ENCODE assay signal across 22 cellular contexts in genomic region chr16:23634461-23635036, GRCh38. TPM values are rescaled to one million over a fixed set of nuclear protein-coding genes. Genes with fewer than 3 reads are reported as not detected.
DNase-seq lines count a peak whose midpoint lies in the region; ATAC-seq, FAIRE-seq and TF ChIP-seq lines count a peak whose summit lies in the region.
"Had no signal": no experiment of that assay in that cellular context is flagged by ENCODE, and none has a peak within 500 bp of the region (broad histone marks: within the 10 kb centered on the region; RNA-seq: fewer than 3 reads in every experiment).

No MANE protein-coding gene starts in this region.

- no peaks in the 10 kb centered on the region for H3K9me3 ChIP-seq in HepG2 (ENCODE audit: low read length)
- no peaks in the 10 kb centered on the region for H3K9me3 ChIP-seq in right lobe of liver
- no peaks in the 10 kb centered on the region for H3K9me3 ChIP-seq in A549
- no peaks in the 10 kb centered on the region for H3K9me3 ChIP-seq in HEK293 (ENCODE audit: control insufficient read depth, insufficient read depth, low read depth, low read length)
- H3K9me3 ChIP-seq: BLaER1 treated with 17β-estradiol and CSF1 and Interleukin-3, amounts not matched to agents 10 nM and 100 nM had no signal

- POLR2A ChIA-PET in HepG2 (lab: Yijun Ruan, JAX) (no interaction called here), A549 (lab: Yijun Ruan, JAX) (no interaction called here), HEK293 (lab: Yijun Ruan, JAX) (no interaction called here)

- peaks cover 10% of the 10 kb centered on the region for H3K4me1 ChIP-seq in HepG2 (ENCODE audit: insufficient read depth, low read length)
- no peaks in the 10 kb centered on the region for H3K4me1 ChIP-seq in right lobe of liver
- H3K4me1 ChIP-seq in A549 = peaks cover under 1% of the 10 kb centered on the region; the same call in 2 of the 3 replicates
- no peaks in the 10 kb centered on the region for H3K4me1 ChIP-seq in HEK293 (ENCODE audit: control insufficient read depth, insufficient read depth, low read length)

- no TSS peak for BruUV-seq in HepG2 (replicated peaks; lab: Mats Ljungman, UMichigan)

- TF ChIP-seq POLR2A in HepG2 (IDR thresholded peaks at IDR 0.05; ENCODE audit: insufficient read depth in 1 of 2, low read depth in 2 of 2, low read length in 2 of 2) (no peak), right lobe of liver (IDR thresholded peaks at IDR 0.05) (no peak), A549 (IDR thresholded peaks at IDR 0.05; ENCODE audit: low read length) (no peak)

- peaks cover 13% of the 10 kb centered on the region for H3K79me2 ChIP-seq in HepG2 (ENCODE audit: insufficient read depth, low read length)

- TF ChIP-seq EP300 in HepG2 (IDR thresholded peaks at IDR 0.05; ENCODE audit: low read depth in 2 of 2, low read length in 2 of 2) (no peak), HepG2 (CRISPR knock-in tag; IDR thresholded peaks at IDR 0.05; ENCODE audit: borderline replicate concordance) (no peak), A549 (IDR thresholded peaks at IDR 0.05) (no peak)

- TF ChIP-seq RAD21 in HepG2 (CRISPR knock-in tag; IDR thresholded peaks at IDR 0.05) (no peak), A549 (conservative IDR thresholded peaks at IDR 0.05 in 1 of 2, IDR thresholded peaks at IDR 0.05 in 1 of 2) (no peak)

- TF ChIP-seq CTCF in HepG2 (CRISPR knock-in tag; IDR thresholded peaks at IDR 0.05) (no peak), right lobe of liver (IDR thresholded peaks at IDR 0.05) (no peak), A549 (IDR thresholded peaks at IDR 0.05) (no peak), HEK293 (tag by site-specific recombination; IDR thresholded peaks at IDR 0.05) (no peak)

- no peaks in the 10 kb centered on the region for H4K20me1 ChIP-seq in HepG2 (ENCODE audit: insufficient read depth, low read length)

- CTCF ChIA-PET in HepG2 (lab: Yijun Ruan, JAX; ENCODE audit: low intra/inter-chr PET ratio, low total read pairs) = no interaction called here
- CTCF ChIA-PET in A549 (lab: Yijun Ruan, JAX) = no interaction called here
- CTCF ChIA-PET in HEK293 (lab: Yijun Ruan, JAX) = interaction anchor here (0.6 kb wide), 1 partner anchor 27 kb away, joined by 3 read pairs; no protein-coding TSS in a partner anchor

- H3K4me2 ChIP-seq in HepG2 (ENCODE audit: low read depth, low read length) (no peak overlapping the region), A549 (no peak overlapping the region)
- H3K4me2 ChIP-seq: BLaER1 treated with 17β-estradiol and CSF1 and Interleukin-3, amounts not matched to agents 10 nM and 100 nM had no signal

- no peak overlapping the region for H2AFZ ChIP-seq in HepG2 (ENCODE audit: low read length)

- H3K36me3 ChIP-seq in HepG2 (replicated peaks in 1 of 2; ENCODE audit: control insufficient read depth in 1 of 2, insufficient read depth in 2 of 2, low read length in 2 of 2) = peaks cover 25 to 54% of the 10 kb centered on the region in 2 experiments
- H3K36me3 ChIP-seq in right lobe of liver = peaks cover 8 to 31% (median 9%) of the 10 kb centered on the region in 4 donors
- H3K36me3 ChIP-seq in HEK293 (ENCODE audit: control insufficient read depth in 2 of 2, insufficient read depth in 1 of 2, low read length in 2 of 2) = peaks cover 41 to 76% of the 10 kb centered on the region in 2 experiments

- no peak for FAIRE-seq in HepG2 (lab: Jason Lieb, UNC)
- no peak for FAIRE-seq in A549 (lab: Jason Lieb, UNC)
- FAIRE-seq: A204.1, GM12878, GM12892, GM18507 had no signal

- ATAC-seq in HepG2 (no peak), right lobe of liver (no peak), A549 (no peak)
- ATAC-seq: GM12878 had no signal

- 97% methylated on average over 4 of the region's 4 CpGs for WGBS in HepG2 (ENCODE audit: low lambda C conversion rate)
- WGBS in right lobe of liver (ENCODE audit: insufficient coverage, low coverage, low lambda C conversion rate, missing lambda C conversion rate) = 98% methylated on average over 4 of the region's 4 CpGs
- 87% methylated on average over 4 of the region's 4 CpGs for WGBS in A549 (ENCODE audit: missing lambda C conversion rate)

- H3K9ac ChIP-seq in HepG2 (ENCODE audit: insufficient read depth, low read depth, low read length) = no peak overlapping the region

- H3K27ac ChIP-seq in HepG2 (ENCODE audit: extremely low read length, insufficient read depth, low read length) = no peak overlapping the region
- H3K27ac ChIP-seq in right lobe of liver = no peak overlapping the region
- no peak overlapping the region for H3K27ac ChIP-seq in A549
- H3K27ac ChIP-seq in HEK293 (ENCODE audit: extremely low read depth, low read depth, low read length) = no peak overlapping the region
- H3K27ac ChIP-seq: 22Rv1; BLaER1 treated with 17β-estradiol and CSF1 and Interleukin-3, amounts not matched to agents 10 nM and 100 nM; C4-2B had no signal

- DNase-seq in HepG2 (ENCODE audit: low spot score) (no peak), right lobe of liver (no peak), A549 (ENCODE audit: low read depth in 1 of 2, low spot score in 1 of 2) (no peak), 8988T (no peak)
- DNase-seq: AML-193; CD8-positive, alpha-beta memory T cell; COR-L47; DMS 273 treated with DMSO at 0.1 percent for 48 hours; DMS153; DMS53; DMS79; DND-41; EL; GDM1 had no signal

- in situ Hi-C loops in HepG2 (cut with HindIII; ENCODE audit: extremely low pct_ligation_motif_present, low pct_unique_long_range_greater_than_20kb) = no loop called here

- intact Hi-C loops in HepG2 (cut with micrococcal nuclease; ENCODE audit: unreplicated experiment) = no loop called here
- intact Hi-C loops in right lobe of liver (cut with DNase I) = no loop called here

- H3K27me3 ChIP-seq in HepG2 (ENCODE audit: control insufficient read depth in 1 of 2, insufficient read depth in 2 of 2, low read length in 2 of 2) (no peaks in the 10 kb centered on the region), right lobe of liver (no peaks in the 10 kb centered on the region)
- H3K27me3 ChIP-seq: BLaER1 treated with 17β-estradiol and CSF1 and Interleukin-3, amounts not matched to agents 10 nM and 100 nM had no signal

- H3K4me3 ChIP-seq in HepG2 (replicated peaks in 1 of 3; ENCODE audit: insufficient read depth in 1 of 3, low read depth in 2 of 3, low read length in 3 of 3) (no peak overlapping the region), right lobe of liver (no peak overlapping the region), A549 (no peak overlapping the region), HEK293 (ENCODE audit: low read depth, low read length) (no peak overlapping the region)
- H3K4me3 ChIP-seq: BLaER1 treated with 17β-estradiol and CSF1 and Interleukin-3, amounts not matched to agents 10 nM and 100 nM; GM12878 had no signal

RNA-seq across cellular contexts. Expression of gene PALB2, which starts 6.6 kb away (rescaled TPM):
- total RNA-seq in HepG2 (2016; rRNA removed; fragmentation: Illumina TruSeq; extraction: Trizol) (40.9 and 58.5 TPM in 2 replicates), right lobe of liver (1 to 10 TPM; 4.3 to 7.7 (median 5.4) TPM)
- 19.0 and 19.8 TPM in 2 replicates for total RNA-seq in HepG2 (2016; cell fraction: cytosol; rRNA removed; fragmentation: Illumina TruSeq; extraction: Trizol; ENCODE audit: low read depth)
- total RNA-seq in HepG2 (2016; cell fraction: insoluble cytoplasmic fraction; rRNA removed; fragmentation: Illumina TruSeq; extraction: Trizol) = 40.7 and 53.7 TPM in 2 replicates
- 34.7 and 41.1 TPM in 2 replicates for total RNA-seq in HepG2 (2016; cell fraction: membrane; rRNA removed; fragmentation: Illumina TruSeq; extraction: Trizol)
- 36.5 and 40.9 TPM in 2 replicates for total RNA-seq in HepG2 (2016; cell fraction: nucleus; rRNA removed; fragmentation: Illumina TruSeq; extraction: Trizol)
- polyA plus RNA-seq in HepG2 (2011; rRNA removed) (11.0 and 12.1 TPM in 2 replicates), A549 (2011; rRNA removed) (14.7 and 17.4 TPM in 2 replicates), A549 (2017; fragmentation: RNase III; extraction: RNeasy Plus Mini Kit Qiagen cat#74134 plus additional on column Dnase treatment) (11.9 to 15.0 TPM (median 13.9 TPM) in 3 replicates)
- 6.6 and 10.2 TPM in 2 replicates for polyA plus RNA-seq in HepG2 (2011; cell fraction: cytosol; rRNA removed)
- polyA plus RNA-seq in HepG2 (2011; cell fraction: nucleus; rRNA removed) = 9.5 and 11.4 TPM in 2 replicates
- polyA plus RNA-seq in HepG2 (2012) = 15.7 and 25.4 TPM in 2 replicates
- 3.9 and 4.1 TPM in 2 replicates for polyA plus RNA-seq in HepG2 (2016; cell fraction: cytosol; fragmentation: Illumina TruSeq; extraction: Trizol; ENCODE audit: low read depth)
- 58.1 and 60.2 TPM in 2 replicates for polyA plus RNA-seq in HepG2 (2016; cell fraction: insoluble cytoplasmic fraction; fragmentation: Illumina TruSeq; extraction: Trizol; ENCODE audit: low read depth)
- 14.0 and 15.7 TPM in 2 replicates for polyA plus RNA-seq in HepG2 (2016; cell fraction: membrane; fragmentation: Illumina TruSeq; extraction: Trizol; ENCODE audit: low read depth)
- 51.4 and 67.7 TPM in 2 replicates for polyA plus RNA-seq in HepG2 (2016; cell fraction: nucleus; fragmentation: Illumina TruSeq; extraction: Trizol; ENCODE audit: insufficient read depth, low read depth)
- polyA minus RNA-seq in HepG2 (2011; rRNA and poly(A)+ RNA removed; ENCODE audit: low replicate concordance) = 16.5 and 19.6 TPM in 2 replicates
- 14.5 and 17.8 TPM in 2 replicates for polyA minus RNA-seq in HepG2 (2011; cell fraction: cytosol; rRNA and poly(A)+ RNA removed)
- 32.6 and 35.8 TPM in 2 replicates for polyA minus RNA-seq in HepG2 (2011; cell fraction: nucleus; rRNA and poly(A)+ RNA removed)
- polyA plus RNA-seq in A549 (2012; cell fraction: cytosol; rRNA removed) = 4.1 and 4.2 TPM in 2 replicates
- 3.0 and 5.9 TPM in 2 replicates for polyA plus RNA-seq in A549 (2012; cell fraction: nucleus; rRNA removed)
- polyA minus RNA-seq in A549 (2011; rRNA and poly(A)+ RNA removed) = 13.9 and 16.6 TPM in 2 replicates

RNA-seq across cellular contexts. Expression of gene DCTN5, which starts 6.7 kb away (rescaled TPM):
- total RNA-seq in HepG2 (2016; rRNA removed; fragmentation: Illumina TruSeq; extraction: Trizol) = 207 and 352 TPM in 2 replicates
- 20.5 and 23.4 TPM in 2 replicates for total RNA-seq in HepG2 (2016; cell fraction: cytosol; rRNA removed; fragmentation: Illumina TruSeq; extraction: Trizol; ENCODE audit: low read depth)
- 209 and 347 TPM in 2 replicates for total RNA-seq in HepG2 (2016; cell fraction: insoluble cytoplasmic fraction; rRNA removed; fragmentation: Illumina TruSeq; extraction: Trizol)
- total RNA-seq in HepG2 (2016; cell fraction: membrane; rRNA removed; fragmentation: Illumina TruSeq; extraction: Trizol) = 72.8 and 82.2 TPM in 2 replicates
- total RNA-seq in HepG2 (2016; cell fraction: nucleus; rRNA removed; fragmentation: Illumina TruSeq; extraction: Trizol) = 132 and 133 TPM in 2 replicates
- polyA plus RNA-seq in HepG2 (2011; rRNA removed) = 104 and 105 TPM in 2 replicates
- 63.7 and 85.8 TPM in 2 replicates for polyA plus RNA-seq in HepG2 (2011; cell fraction: cytosol; rRNA removed)
- polyA plus RNA-seq in HepG2 (2011; cell fraction: nucleus; rRNA removed) = 63.0 and 74.7 TPM in 2 replicates
- polyA plus RNA-seq in HepG2 (2012) = 94.7 and 110 TPM in 2 replicates
- polyA plus RNA-seq in HepG2 (2016; cell fraction: cytosol; fragmentation: Illumina TruSeq; extraction: Trizol; ENCODE audit: low read depth) = 19.7 and 22.2 TPM in 2 replicates
- polyA plus RNA-seq in HepG2 (2016; cell fraction: insoluble cytoplasmic fraction; fragmentation: Illumina TruSeq; extraction: Trizol; ENCODE audit: low read depth) = 226 and 246 TPM in 2 replicates
- 43.6 and 49.0 TPM in 2 replicates for polyA plus RNA-seq in HepG2 (2016; cell fraction: membrane; fragmentation: Illumina TruSeq; extraction: Trizol; ENCODE audit: low read depth)
- polyA plus RNA-seq in HepG2 (2016; cell fraction: nucleus; fragmentation: Illumina TruSeq; extraction: Trizol; ENCODE audit: insufficient read depth, low read depth) = 155 and 179 TPM in 2 replicates
- polyA minus RNA-seq in HepG2 (2011; rRNA and poly(A)+ RNA removed; ENCODE audit: low replicate concordance) = 138 and 162 TPM in 2 replicates
- polyA minus RNA-seq in HepG2 (2011; cell fraction: cytosol; rRNA and poly(A)+ RNA removed) = 44.3 and 44.4 TPM in 2 replicates
- polyA minus RNA-seq in HepG2 (2011; cell fraction: nucleus; rRNA and poly(A)+ RNA removed) = 115 and 133 TPM in 2 replicates
- 10 to 100 TPM; 10.0 to 18.9 (median 18.3) TPM for total RNA-seq in right lobe of liver
- 91.1 TPM in 2 replicates for polyA plus RNA-seq in A549 (2011; rRNA removed)
- 29.9 and 32.4 TPM in 2 replicates for polyA plus RNA-seq in A549 (2012; cell fraction: cytosol; rRNA removed)
- 17.7 and 18.6 TPM in 2 replicates for polyA plus RNA-seq in A549 (2012; cell fraction: nucleus; rRNA removed)
- 64.6 to 70.4 TPM (median 66.2 TPM) in 3 replicates for polyA plus RNA-seq in A549 (2017; fragmentation: RNase III; extraction: RNeasy Plus Mini Kit Qiagen cat#74134 plus additional on column Dnase treatment)
- 50.9 and 67.3 TPM in 2 replicates for polyA minus RNA-seq in A549 (2011; rRNA and poly(A)+ RNA removed)

RNA-seq across cellular contexts. Expression of gene NDUFAB1, which starts 38.4 kb away (rescaled TPM):
- 601 and 760 TPM in 2 replicates for total RNA-seq in HepG2 (2016; rRNA removed; fragmentation: Illumina TruSeq; extraction: Trizol)
- total RNA-seq in HepG2 (2016; cell fraction: cytosol; rRNA removed; fragmentation: Illumina TruSeq; extraction: Trizol; ENCODE audit: low read depth) = 295 and 299 TPM in 2 replicates
- total RNA-seq in HepG2 (2016; cell fraction: insoluble cytoplasmic fraction; rRNA removed; fragmentation: Illumina TruSeq; extraction: Trizol) = 602 and 798 TPM in 2 replicates
- 285 and 300 TPM in 2 replicates for total RNA-seq in HepG2 (2016; cell fraction: membrane; rRNA removed; fragmentation: Illumina TruSeq; extraction: Trizol)
- 185 and 192 TPM in 2 replicates for total RNA-seq in HepG2 (2016; cell fraction: nucleus; rRNA removed; fragmentation: Illumina TruSeq; extraction: Trizol)
- polyA plus RNA-seq in HepG2 (2011; rRNA removed) = 192 and 221 TPM in 2 replicates
- polyA plus RNA-seq in HepG2 (2011; cell fraction: cytosol; rRNA removed) = 288 and 387 TPM in 2 replicates
- 84.1 and 87.7 TPM in 2 replicates for polyA plus RNA-seq in HepG2 (2011; cell fraction: nucleus; rRNA removed)
- 224 and 262 TPM in 2 replicates for polyA plus RNA-seq in HepG2 (2012)
- polyA plus RNA-seq in HepG2 (2016; cell fraction: cytosol; fragmentation: Illumina TruSeq; extraction: Trizol; ENCODE audit: low read depth) = 233 and 257 TPM in 2 replicates
- polyA plus RNA-seq in HepG2 (2016; cell fraction: insoluble cytoplasmic fraction; fragmentation: Illumina TruSeq; extraction: Trizol; ENCODE audit: low read depth) = 608 and 670 TPM in 2 replicates
- polyA plus RNA-seq in HepG2 (2016; cell fraction: membrane; fragmentation: Illumina TruSeq; extraction: Trizol; ENCODE audit: low read depth) = 191 and 215 TPM in 2 replicates
- 276 and 279 TPM in 2 replicates for polyA plus RNA-seq in HepG2 (2016; cell fraction: nucleus; fragmentation: Illumina TruSeq; extraction: Trizol; ENCODE audit: insufficient read depth, low read depth)
- 41.0 and 74.5 TPM in 2 replicates for polyA minus RNA-seq in HepG2 (2011; rRNA and poly(A)+ RNA removed; ENCODE audit: low replicate concordance)
- 75.4 and 99.6 TPM in 2 replicates for polyA minus RNA-seq in HepG2 (2011; cell fraction: cytosol; rRNA and poly(A)+ RNA removed)
- polyA minus RNA-seq in HepG2 (2011; cell fraction: nucleus; rRNA and poly(A)+ RNA removed) = 33.9 and 41.0 TPM in 2 replicates
- 10 to 100 TPM; 53.9 to 87.3 (median 63.9) TPM for total RNA-seq in right lobe of liver
- 160 and 277 TPM in 2 replicates for polyA plus RNA-seq in A549 (2011; rRNA removed)
- 232 and 264 TPM in 2 replicates for polyA plus RNA-seq in A549 (2012; cell fraction: cytosol; rRNA removed)
- 116 and 154 TPM in 2 replicates for polyA plus RNA-seq in A549 (2012; cell fraction: nucleus; rRNA removed)
- 162 to 168 TPM (median 167 TPM) in 3 replicates for polyA plus RNA-seq in A549 (2017; fragmentation: RNase III; extraction: RNeasy Plus Mini Kit Qiagen cat#74134 plus additional on column Dnase treatment)
- 20.4 and 24.2 TPM in 2 replicates for polyA minus RNA-seq in A549 (2011; rRNA and poly(A)+ RNA removed)

RNA-seq across cellular contexts. Expression of gene PLK1, which starts 44.1 kb away (rescaled TPM):
- 76.3 and 97.4 TPM in 2 replicates for total RNA-seq in HepG2 (2016; rRNA removed; fragmentation: Illumina TruSeq; extraction: Trizol)
- 28.4 and 28.6 TPM in 2 replicates for total RNA-seq in HepG2 (2016; cell fraction: cytosol; rRNA removed; fragmentation: Illumina TruSeq; extraction: Trizol; ENCODE audit: low read depth)
- 76.4 and 97.9 TPM in 2 replicates for total RNA-seq in HepG2 (2016; cell fraction: insoluble cytoplasmic fraction; rRNA removed; fragmentation: Illumina TruSeq; extraction: Trizol)
- 53.8 and 55.3 TPM in 2 replicates for total RNA-seq in HepG2 (2016; cell fraction: membrane; rRNA removed; fragmentation: Illumina TruSeq; extraction: Trizol)
- total RNA-seq in HepG2 (2016; cell fraction: nucleus; rRNA removed; fragmentation: Illumina TruSeq; extraction: Trizol) = 54.5 and 64.5 TPM in 2 replicates
- 50.7 and 71.5 TPM in 2 replicates for polyA plus RNA-seq in HepG2 (2011; rRNA removed)
- 50.1 and 88.3 TPM in 2 replicates for polyA plus RNA-seq in HepG2 (2011; cell fraction: cytosol; rRNA removed)
- 85.1 and 122 TPM in 2 replicates for polyA plus RNA-seq in HepG2 (2011; cell fraction: nucleus; rRNA removed)
- polyA plus RNA-seq in HepG2 (2012) = 60.8 and 97.0 TPM in 2 replicates
- 33.9 and 37.2 TPM in 2 replicates for polyA plus RNA-seq in HepG2 (2016; cell fraction: cytosol; fragmentation: Illumina TruSeq; extraction: Trizol; ENCODE audit: low read depth)
- polyA plus RNA-seq in HepG2 (2016; cell fraction: insoluble cytoplasmic fraction; fragmentation: Illumina TruSeq; extraction: Trizol; ENCODE audit: low read depth) = 114 and 170 TPM in 2 replicates
- 49.5 and 62.0 TPM in 2 replicates for polyA plus RNA-seq in HepG2 (2016; cell fraction: membrane; fragmentation: Illumina TruSeq; extraction: Trizol; ENCODE audit: low read depth)
- 151 and 164 TPM in 2 replicates for polyA plus RNA-seq in HepG2 (2016; cell fraction: nucleus; fragmentation: Illumina TruSeq; extraction: Trizol; ENCODE audit: insufficient read depth, low read depth)
- polyA minus RNA-seq in HepG2 (2011; rRNA and poly(A)+ RNA removed; ENCODE audit: low replicate concordance) = 177 and 191 TPM in 2 replicates
- 65.7 and 78.2 TPM in 2 replicates for polyA minus RNA-seq in HepG2 (2011; cell fraction: cytosol; rRNA and poly(A)+ RNA removed)
- polyA minus RNA-seq in HepG2 (2011; cell fraction: nucleus; rRNA and poly(A)+ RNA removed) = 41.4 and 66.2 TPM in 2 replicates
- total RNA-seq in right lobe of liver = 1 to 10 TPM in 4 of 6 experiments, under 1 TPM in 2; 0.61 to 3.6 (median 1.8) TPM
- polyA plus RNA-seq in A549 (2011; rRNA removed) = 52.8 and 71.9 TPM in 2 replicates
- 240 and 269 TPM in 2 replicates for polyA plus RNA-seq in A549 (2012; cell fraction: cytosol; rRNA removed)
- polyA plus RNA-seq in A549 (2012; cell fraction: nucleus; rRNA removed) = 288 and 451 TPM in 2 replicates
- 108 to 117 TPM (median 114 TPM) in 3 replicates for polyA plus RNA-seq in A549 (2017; fragmentation: RNase III; extraction: RNeasy Plus Mini Kit Qiagen cat#74134 plus additional on column Dnase treatment)
- polyA minus RNA-seq in A549 (2011; rRNA and poly(A)+ RNA removed) = 94.1 and 110 TPM in 2 replicates

Comparison
In these comparisons a context has a peak if more than half of its experiments do, and no peak if none do; other contexts are left out.
1. Of the 63 proteins assayed by ChIP-seq in both HepG2 and HEK293: peak only in HepG2: none; only in HEK293: ZNF513; in both: none; in neither: 62.